ENCODE assay signal across 12 cellular contexts in genomic region chr7:130886438-130887135, GRCh38.
DNase-seq lines count a peak whose midpoint lies in the region; ATAC-seq and TF ChIP-seq lines count a peak whose summit lies in the region.
"Had no signal": no experiment of that assay in that cellular context is flagged by ENCODE, and none has a peak within 500 bp of the region (broad histone marks: within the 10 kb centered on the region; RNA-seq: fewer than 3 reads in every experiment).

No MANE protein-coding gene starts in this region.

- intact Hi-C loops in Caco-2 (cut with micrococcal nuclease; ENCODE audit: unreplicated experiment) (no loop called here), esophagus squamous epithelium (cut with DNase I) (loop anchor here (5.0 kb wide), 1 partner anchor 106 kb away; no protein-coding TSS in a partner anchor)

- CTCF ChIA-PET in Caco-2 (lab: Charles Lee): interaction anchor here (0.7 kb wide), 1 partner anchor 10 kb away, joined by 3 read pairs; no protein-coding TSS in a partner anchor

- in situ Hi-C loops in GM13976 (cut with MboI; ENCODE audit: low sequenced_read_pairs, unreplicated experiment): no loop called here

- no peak for ATAC-seq in RWPE2 (ENCODE audit: low read depth)
- no peak for ATAC-seq in GM21529 (IDR thresholded peaks at IDR 0.05; ENCODE audit: unreplicated experiment)

- POLR2A ChIA-PET in Caco-2 (lab: Charles Lee): interaction anchor here (0.6 kb wide), 1 partner anchor 27 kb away, joined by 5 read pairs; no protein-coding TSS in a partner anchor

- no peaks in the 10 kb centered on the region for H3K9me3 Mint-ChIP-seq in Caco-2 (ENCODE audit: unreplicated experiment)
- no peaks in the 10 kb centered on the region for H3K9me3 Mint-ChIP-seq in osteocyte (ENCODE audit: unreplicated experiment)
- H3K9me3 Mint-ChIP-seq: activated B cell treated with CpG ODN at 0.5 μM for 24 hours, neural progenitor cell had no signal

- H3K4me3 ChIP-seq in Caco-2 (ENCODE audit: low read depth, low read length) (no peak overlapping the region), RWPE2 (ENCODE audit: severe bottlenecking) (no peak overlapping the region), esophagus squamous epithelium (no peak overlapping the region)
- H3K4me3 ChIP-seq: neural progenitor cell had no signal

- peaks cover 27% of the 10 kb centered on the region for H3K4me1 Mint-ChIP-seq in Caco-2 (ENCODE audit: low read depth, unreplicated experiment)
- peaks cover 74% of the 10 kb centered on the region for H3K4me1 Mint-ChIP-seq in osteocyte (ENCODE audit: unreplicated experiment)

- H3K27ac Mint-ChIP-seq in Caco-2 (ENCODE audit: unreplicated experiment) (peak overlapping the region; percentile 1), osteocyte (ENCODE audit: unreplicated experiment) (peak overlapping the region; percentile 98)
- H3K27ac Mint-ChIP-seq: activated B cell treated with CpG ODN at 0.5 μM for 24 hours, neural progenitor cell had no signal

- no peak for DNase-seq in Caco-2
- DNase-seq in RWPE2 (ENCODE audit: low spot score): no peak
- DNase-seq in esophagus squamous epithelium (lab: John Stamatoyannopoulos, UW): no peak
- DNase-seq in osteocyte (ENCODE audit: extremely low spot score, unreplicated experiment): no peak
- DNase-seq in GM13976 (ENCODE audit: low spot score): no peak
- DNase-seq in activated CD4-positive, alpha-beta T cell treated with anti-CD3 and anti-CD28 coated beads for 48 hours: no peak
- DNase-seq in AG20443 (ENCODE audit: low spot score): no peak
- DNase-seq: activated B cell treated with CpG ODN at 0.5 μM for 24 hours, DMS 273 treated with DMSO at 0.1 percent for 48 hours, NCI-H1092 treated with DMSO at 0.1 percent for 48 hours had no signal

- TF ChIP-seq POLR2A in esophagus squamous epithelium (IDR thresholded peaks at IDR 0.05): no peak

- no peak for TF ChIP-seq CTCF in Caco-2 (IDR thresholded peaks at IDR 0.05; ENCODE audit: insufficient read depth in 1 of 2, low read depth in 1 of 2, low read length in 1 of 2, severe bottlenecking in 1 of 2, unreplicated experiment in 1 of 2)
- TF ChIP-seq CTCF in RWPE2 (IDR thresholded peaks at IDR 0.05; ENCODE audit: poor library complexity, severe bottlenecking): no peak
- no peak for TF ChIP-seq CTCF in esophagus squamous epithelium (IDR thresholded peaks at IDR 0.05)
- no peak for TF ChIP-seq CTCF in osteocyte (IDR thresholded peaks at IDR 0.05)
- TF ChIP-seq CTCF in GM13976 (IDR thresholded peaks at IDR 0.05; ENCODE audit: borderline replicate concordance, control extremely low read depth, extremely low read depth, insufficient read depth, missing control alignments): no peak

- H3K27me3 ChIP-seq in Caco-2 (replicated peaks; ENCODE audit: control insufficient read depth, insufficient read depth, low read length): no peaks in the 10 kb centered on the region
- no peaks in the 10 kb centered on the region for H3K27me3 ChIP-seq in RWPE2 (ENCODE audit: insufficient read depth, poor library complexity, severe bottlenecking)
- no peaks in the 10 kb centered on the region for H3K27me3 ChIP-seq in esophagus squamous epithelium
- H3K27me3 ChIP-seq: neural progenitor cell had no signal

- no peak overlapping the region for H3K4me3 Mint-ChIP-seq in Caco-2 (ENCODE audit: unreplicated experiment)
- H3K4me3 Mint-ChIP-seq in osteocyte (ENCODE audit: unreplicated experiment): no peak overlapping the region
- H3K4me3 Mint-ChIP-seq: activated B cell treated with CpG ODN at 0.5 μM for 24 hours, neural progenitor cell had no signal

- H3K36me3 ChIP-seq in Caco-2 (ENCODE audit: control insufficient read depth, insufficient read depth, low read length): no peaks in the 10 kb centered on the region
- H3K36me3 ChIP-seq in RWPE2 (ENCODE audit: low read depth): peaks cover 98% of the 10 kb centered on the region
- peaks cover 0 to 60% (median 0%) of the 10 kb centered on the region in 3 donors for H3K36me3 ChIP-seq in esophagus squamous epithelium
- H3K36me3 ChIP-seq: neural progenitor cell had no signal

- H3K27me3 Mint-ChIP-seq in Caco-2 (ENCODE audit: insufficient read depth, unreplicated experiment) (no peaks in the 10 kb centered on the region), osteocyte (ENCODE audit: unreplicated experiment) (no peaks in the 10 kb centered on the region)
- H3K27me3 Mint-ChIP-seq: activated B cell treated with CpG ODN at 0.5 μM for 24 hours had no signal

- H3K27ac ChIP-seq in RWPE2 (ENCODE audit: poor library complexity, severe bottlenecking): peak overlapping the region; percentile 100
- peak overlapping the region; percentile 64 to 86 (median 76) for H3K27ac ChIP-seq in esophagus squamous epithelium
- H3K27ac ChIP-seq: neural progenitor cell had no signal

- BruUV-seq in Caco-2 (replicated peaks; lab: Mats Ljungman, UMichigan): no TSS peak

- no peaks in the 10 kb centered on the region for H3K9me3 ChIP-seq in Caco-2
- no peaks in the 10 kb centered on the region for H3K9me3 ChIP-seq in RWPE2 (ENCODE audit: severe bottlenecking)
- H3K9me3 ChIP-seq in esophagus squamous epithelium: no peaks in the 10 kb centered on the region

- 48 to 55% methylated on average over 9 to 10 of the region's 10 CpGs for WGBS in esophagus squamous epithelium, 2 donors

- H3K4me1 ChIP-seq in Caco-2 (peaks cover 18% of the 10 kb centered on the region), RWPE2 (ENCODE audit: insufficient read depth, poor library complexity, severe bottlenecking) (peaks cover 70% of the 10 kb centered on the region), esophagus squamous epithelium (peaks cover 43 to 98% (median 75%) of the 10 kb centered on the region in 3 donors)

- H3K36me3 Mint-ChIP-seq in Caco-2 (ENCODE audit: insufficient read depth, unreplicated experiment) (peaks cover 24% of the 10 kb centered on the region), osteocyte (ENCODE audit: unreplicated experiment) (peaks cover 38% of the 10 kb centered on the region)
- H3K36me3 Mint-ChIP-seq: neural progenitor cell had no signal
